Comparison of ENCODE assay signal across 1 cellular context in the genomic region with DNA sequence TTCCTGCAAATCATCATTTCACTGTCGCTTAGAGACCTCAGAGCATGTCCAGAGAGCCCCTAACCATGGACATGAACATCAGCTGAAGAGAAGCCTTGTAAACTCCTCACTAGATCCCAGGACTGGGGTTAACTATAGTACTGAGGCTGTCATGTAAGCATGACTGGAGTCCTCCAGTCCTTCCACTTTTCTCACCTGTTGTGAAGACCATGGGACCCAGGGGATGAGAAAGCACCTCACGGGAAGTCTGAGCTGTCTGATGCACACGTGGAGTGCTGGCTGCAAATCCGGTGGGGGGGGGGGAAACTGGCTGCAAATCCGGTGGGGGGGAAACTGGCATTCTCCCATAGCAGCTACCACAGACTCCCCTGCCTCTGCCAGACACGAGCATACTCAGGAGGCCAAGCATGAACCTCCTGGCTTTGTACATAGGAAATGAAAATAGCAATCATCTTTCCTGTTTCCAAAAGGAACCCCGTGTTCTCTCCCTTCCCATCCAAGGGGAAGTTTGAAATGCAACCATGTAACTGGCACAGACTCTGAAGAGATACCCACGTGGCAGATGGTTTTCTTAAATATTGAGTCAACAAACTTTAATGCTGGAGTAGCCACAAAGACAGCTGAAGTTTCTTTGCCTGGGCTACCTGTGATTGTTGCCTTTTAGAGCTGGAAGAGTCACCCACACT.
TF ChIP-seq lines count a peak whose summit lies in the region.

No MANE protein-coding gene starts in this region.

TF ChIP-seq in HepG2, 621 proteins besides CTCF, POLR2A, EP300 and RAD21:
- TF ChIP-seq CENPX (CRISPR knock-in tag; IDR thresholded peaks at IDR 0.05) (no peak), ZNF83 (CRISPR knock-in tag; IDR thresholded peaks at IDR 0.05; ENCODE audit: borderline replicate concordance) (no peak), CBX2 (IDR thresholded peaks at IDR 0.05; ENCODE audit: low read depth, low read length) (no peak), CBX2 (CRISPR knock-in tag; IDR thresholded peaks at IDR 0.05; ENCODE audit: low read depth) (no peak), MED1 (CRISPR knock-in tag; IDR thresholded peaks at IDR 0.05) (no peak), HDAC1 (CRISPR knock-in tag; IDR thresholded peaks at IDR 0.05) (no peak), SMAD9 (CRISPR knock-in tag; IDR thresholded peaks at IDR 0.05) (no peak), ZNF761 (CRISPR knock-in tag; conservative IDR thresholded peaks at IDR 0.05) (no peak), ZNF343 (CRISPR knock-in tag; IDR thresholded peaks at IDR 0.05) (no peak), ZNF143 (CRISPR knock-in tag; IDR thresholded peaks at IDR 0.05) (no peak), SAP130 (CRISPR knock-in tag; IDR thresholded peaks at IDR 0.05; ENCODE audit: low read depth) (no peak), ZBTB8A (CRISPR knock-in tag; IDR thresholded peaks at IDR 0.05; ENCODE audit: borderline replicate concordance, low read depth) (no peak)
